In the genomic region with DNA sequence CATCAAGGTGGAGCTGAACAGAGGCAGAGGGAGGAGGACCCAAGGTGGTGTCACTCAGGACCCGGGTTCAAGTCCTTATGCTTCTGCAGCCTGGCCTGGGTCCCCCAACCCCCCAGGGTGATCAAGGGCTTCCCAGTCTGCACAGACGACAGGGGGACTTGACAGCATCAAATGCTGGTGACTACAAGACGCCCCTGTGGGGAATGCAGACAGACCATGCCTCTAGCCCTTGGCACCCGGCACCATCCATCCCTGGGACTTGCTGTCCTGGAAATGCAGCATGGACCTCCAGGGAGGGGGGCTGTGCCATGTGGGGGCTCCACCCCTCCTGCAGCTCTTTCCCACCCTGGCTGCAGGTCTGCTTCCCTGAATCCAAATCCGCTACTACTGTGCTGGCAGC, we compare ENCODE assay signal across 6 cellular contexts. TPM values are rescaled to one million over a fixed set of nuclear protein-coding genes. Genes with fewer than 3 reads are reported as not detected.
"Had no signal": no experiment of that assay in that cellular context is flagged by ENCODE, and none has a peak within 500 bp of the region (broad histone marks: within the 10 kb centered on the region; RNA-seq: fewer than 3 reads in every experiment).

No MANE protein-coding gene starts in this region.

RNA-seq across cellular contexts. Expression of gene GGTLC1, which starts 7.1 kb away (rescaled TPM):
- total RNA-seq: LHCN-M2, MCF 10A, Peyer's patch, Right ventricle myocardium inferior, RPMI7951, SJCRH30 had no signal
